Comparison of ENCODE assay signal across 24 cellular contexts in genomic region chr9:116237456-116237855, GRCh38.
DNase-seq lines count a peak whose midpoint lies in the region; ATAC-seq, FAIRE-seq and TF ChIP-seq lines count a peak whose summit lies in the region.
"Had no signal": no experiment of that assay in that cellular context is flagged by ENCODE, and none has a peak within 500 bp of the region (broad histone marks: within the 10 kb centered on the region; RNA-seq: fewer than 3 reads in every experiment).

No MANE protein-coding gene starts in this region.

- DNase-seq in HFFc6: peak; percentile 16
- DNase-seq in bronchial epithelial cell (ENCODE audit: low read depth): peak; percentile 7
- DNase-seq in mesenchymal stem cell: no peak
- DNase-seq in stimulated activated CD8-positive, alpha-beta memory T cell treated with anti-CD3 and anti-CD28 coated beads, Interleukin-4, amount 100 ng/mL, for 48 hours: no peak
- no peak for DNase-seq in activated naive CD8-positive, alpha-beta T cell treated with anti-CD3 and anti-CD28 coated beads, Interleukin-2, amount 50 U/mL, for 24 hours
- DNase-seq in activated gamma-delta T cell treated with Interleukin-2 at 50 U/mL for 16 hours: no peak
- no peak for DNase-seq in EL
- DNase-seq: CD4-positive, alpha-beta T cell; COR-L47; DMS79 treated with DMSO at 0.1 percent for 48 hours; H9; MV-4-11; NCI-H1105 treated with DMSO at 0.1 percent for 48 hours; NCI-H2029 treated with DMSO at 0.1 percent for 48 hours; NCI-H2171; NCI-H345; NCI-H82 had no signal

- WGBS in mesenchymal stem cell: 91% methylated on average over 2 of the region's 4 CpGs

- no peak overlapping the region for H2BK12ac ChIP-seq in mesenchymal stem cell (ENCODE audit: low read length in 2 of 2)

- ATAC-seq in activated naive CD8-positive, alpha-beta T cell treated with anti-CD3 and anti-CD28 coated beads, Interleukin-2, amount 50 U/mL, for 24 hours: no peak
- ATAC-seq: Panc1 had no signal

- no peaks in the 10 kb centered on the region for H3K79me2 ChIP-seq in ACC112 (ENCODE audit: control insufficient read depth, insufficient read depth, low read length, unreplicated experiment)

- peak overlapping the region; percentile 82 for H3K27ac Mint-ChIP-seq in HFFc6
- H3K27ac Mint-ChIP-seq in activated naive CD8-positive, alpha-beta T cell treated with anti-CD3 and anti-CD28 coated beads, Interleukin-2, amount 50 U/mL, for 24 hours: no peak overlapping the region
- H3K27ac Mint-ChIP-seq: CD4-positive, alpha-beta T cell; H9; IgD-negative memory B cell had no signal

- H3K14ac ChIP-seq in mesenchymal stem cell (ENCODE audit: low read length in 2 of 2): no peak overlapping the region

- H2BK5ac ChIP-seq in mesenchymal stem cell (ENCODE audit: low read depth, low read length, poor library complexity, severe bottlenecking): no peak overlapping the region

- H3K9me3 ChIP-seq in mesenchymal stem cell (ENCODE audit: control insufficient read depth, low read length): no peaks in the 10 kb centered on the region
- H3K9me3 ChIP-seq: BLaER1, SJSA1 had no signal

- peaks cover 1% of the 10 kb centered on the region; the same call in 1 of the 2 replicates for H3K27me3 Mint-ChIP-seq in HFFc6 (ENCODE audit: insufficient read depth)
- no peaks in the 10 kb centered on the region for H3K27me3 Mint-ChIP-seq in activated naive CD8-positive, alpha-beta T cell treated with anti-CD3 and anti-CD28 coated beads, Interleukin-2, amount 50 U/mL, for 24 hours
- H3K27me3 Mint-ChIP-seq: CD4-positive, alpha-beta T cell had no signal

- H3K36me3 ChIP-seq in ACC112 (ENCODE audit: insufficient read depth, low read length) (peaks cover 29% of the 10 kb centered on the region), bronchial epithelial cell (ENCODE audit: control insufficient read depth, insufficient read depth, low read length) (no peaks in the 10 kb centered on the region), mesenchymal stem cell (ENCODE audit: control insufficient read depth in 1 of 2, insufficient read depth in 2 of 2, low read depth in 1 of 2, low read length in 2 of 2) (peaks cover 6 to 75% of the 10 kb centered on the region in 2 experiments)
- H3K36me3 ChIP-seq: BLaER1 had no signal

- peak overlapping the region; percentile 91 for H3K27ac ChIP-seq in ACC112 (ENCODE audit: low read depth, low read length)
- peak overlapping the region; percentile 95 for H3K27ac ChIP-seq in mesenchymal stem cell (ENCODE audit: low read length, poor library complexity, severe bottlenecking)
- H3K27ac ChIP-seq: BLaER1, SJSA1 had no signal

- H3K9ac ChIP-seq in mesenchymal stem cell (ENCODE audit: low read length): no peak overlapping the region
- H3K9ac ChIP-seq: BLaER1 had no signal

- H3K18ac ChIP-seq in mesenchymal stem cell (ENCODE audit: low read depth in 1 of 2, low read length in 2 of 2): no peak overlapping the region

- H3K23ac ChIP-seq in mesenchymal stem cell (ENCODE audit: low read length in 2 of 2): no peak overlapping the region

- no peak overlapping the region for H3K4ac ChIP-seq in mesenchymal stem cell (ENCODE audit: low read depth in 1 of 2, low read length in 2 of 2)

- H2AFZ ChIP-seq in ACC112 (ENCODE audit: low read length, unreplicated experiment) (no peak overlapping the region), mesenchymal stem cell (ENCODE audit: low read depth, low read length) (no peak overlapping the region)

- peaks cover 37% of the 10 kb centered on the region for H3K36me3 Mint-ChIP-seq in HFFc6 (ENCODE audit: low read depth)
- H3K36me3 Mint-ChIP-seq in activated naive CD8-positive, alpha-beta T cell treated with anti-CD3 and anti-CD28 coated beads, Interleukin-2, amount 50 U/mL, for 24 hours (ENCODE audit: low read depth): no peaks in the 10 kb centered on the region

- H2BK120ac ChIP-seq in mesenchymal stem cell (ENCODE audit: low read depth, low read length): no peak overlapping the region

- H3K4me1 Mint-ChIP-seq in HFFc6 (ENCODE audit: low read depth): peaks cover 67% of the 10 kb centered on the region
- no peaks in the 10 kb centered on the region for H3K4me1 Mint-ChIP-seq in activated naive CD8-positive, alpha-beta T cell treated with anti-CD3 and anti-CD28 coated beads, Interleukin-2, amount 50 U/mL, for 24 hours
- H3K4me1 Mint-ChIP-seq: H9, IgD-negative memory B cell had no signal

- H3K79me1 ChIP-seq in mesenchymal stem cell (replicated peaks; ENCODE audit: low read length, poor library complexity, severe bottlenecking): no peaks in the 10 kb centered on the region

- FAIRE-seq in bronchial epithelial cell (lab: Jason Lieb, UNC): no peak
- FAIRE-seq: A204.1, GM12891 had no signal

- no peaks in the 10 kb centered on the region for H3K27me3 ChIP-seq in ACC112 (ENCODE audit: insufficient read depth, low read length)
- no peaks in the 10 kb centered on the region for H3K27me3 ChIP-seq in bronchial epithelial cell (ENCODE audit: control insufficient read depth, insufficient read depth, low read length)
- no peaks in the 10 kb centered on the region for H3K27me3 ChIP-seq in mesenchymal stem cell (ENCODE audit: control insufficient read depth in 1 of 2, insufficient read depth in 1 of 2, low read length in 2 of 2)
- H3K27me3 ChIP-seq: BLaER1, SJSA1 had no signal

- H3K9me3 Mint-ChIP-seq in HFFc6: no peaks in the 10 kb centered on the region
- H3K9me3 Mint-ChIP-seq in activated naive CD8-positive, alpha-beta T cell treated with anti-CD3 and anti-CD28 coated beads, Interleukin-2, amount 50 U/mL, for 24 hours: peaks cover 8% of the 10 kb centered on the region
- H3K9me3 Mint-ChIP-seq: CD4-positive, alpha-beta T cell; H9 had no signal

- H2BK15ac ChIP-seq in mesenchymal stem cell (ENCODE audit: low read depth, poor library complexity, severe bottlenecking): no peak overlapping the region

- H3K4me3 ChIP-seq in ACC112 (ENCODE audit: low read depth, low read length): no peak overlapping the region
- no peak overlapping the region for H3K4me3 ChIP-seq in bronchial epithelial cell (ENCODE audit: low read depth, low read length)
- H3K4me3 ChIP-seq in mesenchymal stem cell (ENCODE audit: insufficient read depth in 1 of 2, low read depth in 1 of 2, low read length in 2 of 2): no peak overlapping the region
- H3K4me3 ChIP-seq: BLaER1, SJSA1 had no signal

- H3K4me1 ChIP-seq in ACC112 (ENCODE audit: control insufficient read depth, insufficient read depth, low read length, unreplicated experiment): peaks cover 60% of the 10 kb centered on the region
- peaks cover 13% of the 10 kb centered on the region for H3K4me1 ChIP-seq in mesenchymal stem cell (ENCODE audit: control insufficient read depth, insufficient read depth, low read depth, low read length)
- H3K4me1 ChIP-seq: BLaER1 had no signal

- H4K8ac ChIP-seq in mesenchymal stem cell (ENCODE audit: low read length): no peak overlapping the region

- peak overlapping the region; percentile 81 for H2AK5ac ChIP-seq in mesenchymal stem cell (ENCODE audit: low read length, severe bottlenecking)

- no peak overlapping the region for H4K91ac ChIP-seq in mesenchymal stem cell (ENCODE audit: low read length)

- TF ChIP-seq CTCF in HFFc6 (IDR thresholded peaks at IDR 0.05) (no peak), bronchial epithelial cell (IDR thresholded peaks at IDR 0.05; ENCODE audit: insufficient read depth, low read length, severe bottlenecking) (no peak)

- peak overlapping the region; percentile 49; the same call in 1 of the 2 replicates for H3K4me3 Mint-ChIP-seq in HFFc6
- H3K4me3 Mint-ChIP-seq in activated naive CD8-positive, alpha-beta T cell treated with anti-CD3 and anti-CD28 coated beads, Interleukin-2, amount 50 U/mL, for 24 hours: no peak overlapping the region
- H3K4me3 Mint-ChIP-seq: CD4-positive, alpha-beta T cell; H9; IgD-negative memory B cell had no signal

- H3K4me2 ChIP-seq in mesenchymal stem cell (ENCODE audit: low read length, poor library complexity, severe bottlenecking): no peak overlapping the region
- H3K4me2 ChIP-seq: BLaER1 had no signal

Comparison
In these comparisons a context has a peak if more than half of its experiments do, and no peak if none do; other contexts are left out.
1. DNase-seq: peak in HFFc6 (single experiment) and bronchial epithelial cell (single experiment); none in mesenchymal stem cell (single experiment), stimulated activated CD8-positive, alpha-beta memory T cell treated with anti-CD3 and anti-CD28 coated beads, Interleukin-4, amount 100 ng/mL, for 48 hours (single experiment), activated naive CD8-positive, alpha-beta T cell treated with anti-CD3 and anti-CD28 coated beads, Interleukin-2, amount 50 U/mL, for 24 hours (single experiment), activated gamma-delta T cell treated with Interleukin-2 at 50 U/mL for 16 hours (single experiment) and EL (single experiment).